ENCODE assay signal across 11 cellular contexts in genomic region chr13:41942462-41943094, GRCh38. TPM values are rescaled to one million over a fixed set of nuclear protein-coding genes. Genes with fewer than 3 reads are reported as not detected.
DNase-seq lines count a peak whose midpoint lies in the region; ATAC-seq and TF ChIP-seq lines count a peak whose summit lies in the region.
"Had no signal": no experiment of that assay in that cellular context is flagged by ENCODE, and none has a peak within 500 bp of the region (broad histone marks: within the 10 kb centered on the region; RNA-seq: fewer than 3 reads in every experiment).

No MANE protein-coding gene starts in this region.

- H3K4me3 Mint-ChIP-seq in activated naive CD4-positive, alpha-beta T cell treated with anti-CD3 and anti-CD28 coated beads, Interleukin-2, amount 10 ng/mL, durations not matched to agents 7 days and 5 days: no peak overlapping the region
- H3K4me3 Mint-ChIP-seq: activated naive CD4-positive, alpha-beta T cell treated with anti-CD3 and anti-CD28 coated beads, Interleukin-2, amount 50 U/mL, for 24 hours had no signal

- no peak for ATAC-seq in HG03520 (IDR thresholded peaks at IDR 0.05; ENCODE audit: unreplicated experiment)
- no peak for ATAC-seq in GM21619 (IDR thresholded peaks at IDR 0.05; ENCODE audit: unreplicated experiment)
- no peak for ATAC-seq in HG02981 (IDR thresholded peaks at IDR 0.05; ENCODE audit: unreplicated experiment)

- DNase-seq in MV-4-11 (lab: John Stamatoyannopoulos, UW): peak; percentile 9
- peak; percentile 59 for DNase-seq in ecto neural progenitor cell (ENCODE audit: low spot score)
- peak; percentile 61 for DNase-seq in myocyte (ENCODE audit: low read depth)
- DNase-seq in activated naive CD4-positive, alpha-beta T cell treated with anti-CD3 and anti-CD28 coated beads, Interleukin-2, amount 10 ng/mL, durations not matched to agents 7 days and 5 days: no peak
- DNase-seq: NCI-H345, transverse colon had no signal

- H3K4me1 Mint-ChIP-seq in activated naive CD4-positive, alpha-beta T cell treated with anti-CD3 and anti-CD28 coated beads, Interleukin-2, amount 10 ng/mL, durations not matched to agents 7 days and 5 days: peaks cover 3% of the 10 kb centered on the region

- H3K27ac Mint-ChIP-seq in activated naive CD4-positive, alpha-beta T cell treated with anti-CD3 and anti-CD28 coated beads, Interleukin-2, amount 10 ng/mL, durations not matched to agents 7 days and 5 days: no peak overlapping the region
- H3K27ac Mint-ChIP-seq: activated naive CD4-positive, alpha-beta T cell treated with anti-CD3 and anti-CD28 coated beads, Interleukin-2, amount 50 U/mL, for 24 hours had no signal

- peak; percentile 50 for TF ChIP-seq CTCF in GM12873 (IDR thresholded peaks at IDR 0.05; ENCODE audit: insufficient read depth, low read depth, low read length, missing control alignments)

- H3K27me3 Mint-ChIP-seq in activated naive CD4-positive, alpha-beta T cell treated with anti-CD3 and anti-CD28 coated beads, Interleukin-2, amount 10 ng/mL, durations not matched to agents 7 days and 5 days: no peaks in the 10 kb centered on the region
- H3K27me3 Mint-ChIP-seq: activated naive CD4-positive, alpha-beta T cell treated with anti-CD3 and anti-CD28 coated beads, Interleukin-2, amount 50 U/mL, for 24 hours had no signal

- peaks cover 12% of the 10 kb centered on the region for H3K9me3 Mint-ChIP-seq in activated naive CD4-positive, alpha-beta T cell treated with anti-CD3 and anti-CD28 coated beads, Interleukin-2, amount 10 ng/mL, durations not matched to agents 7 days and 5 days

- CTCF ChIA-PET in activated naive CD4-positive, alpha-beta T cell treated with anti-CD3 and anti-CD28 coated beads, Interleukin-2, amount 10 ng/mL, durations not matched to agents 7 days and 5 days (lab: Charles Lee): interaction anchor here (1.0 to 1.4 kb wide), 3 partner anchors 10 to 38 kb away, joined by 3 to 4 read pairs (median 3); no protein-coding TSS in a partner anchor

- peaks cover 38% of the 10 kb centered on the region for H3K36me3 Mint-ChIP-seq in activated naive CD4-positive, alpha-beta T cell treated with anti-CD3 and anti-CD28 coated beads, Interleukin-2, amount 10 ng/mL, durations not matched to agents 7 days and 5 days

RNA-seq across cellular contexts. Expression of gene VWA8, which starts 18.3 kb away (rescaled TPM):
- total RNA-seq in myocyte: 7.5 and 12.8 TPM in 2 replicates
- 3.8 TPM for polyA plus RNA-seq in myocyte (2012)
